In the genomic region with DNA sequence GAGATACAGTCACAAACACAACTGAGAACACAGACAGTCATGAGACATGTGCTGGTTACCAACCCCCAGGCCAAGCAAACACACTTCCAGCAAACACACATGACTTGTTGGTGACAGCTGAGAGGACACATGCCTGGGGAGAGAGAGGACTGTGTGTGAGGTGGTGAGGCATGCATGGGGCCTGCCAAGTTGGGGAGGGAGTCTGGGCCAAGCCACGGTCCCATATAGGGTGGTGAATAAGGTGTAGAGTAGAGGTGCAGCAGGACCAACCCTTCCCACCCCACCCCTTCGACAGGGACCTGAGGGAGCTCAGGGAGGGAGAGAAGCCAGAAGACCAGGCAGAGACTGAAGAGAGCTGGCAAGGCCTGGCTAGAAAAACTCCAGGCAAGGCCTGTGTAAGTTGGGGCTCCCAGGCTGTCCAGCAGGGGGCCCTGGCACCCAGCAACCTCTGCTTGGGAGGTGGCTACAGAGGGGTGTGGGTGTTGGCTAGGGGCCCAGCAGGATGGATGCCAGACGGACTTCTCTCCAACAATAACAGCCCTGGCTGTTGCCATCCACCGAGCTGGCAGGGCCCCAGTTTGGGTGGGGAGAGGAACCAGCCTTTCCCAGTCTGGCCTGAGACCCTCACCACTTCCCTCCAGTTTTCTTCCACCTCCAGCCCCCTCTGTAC, we compare ENCODE assay signal across 1 cellular context.
TF ChIP-seq lines count a peak whose summit lies in the region.

No MANE protein-coding gene starts in this region.

TF ChIP-seq in GM23338, 12 proteins besides CTCF, POLR2A, EP300 and RAD21 (continued from another document):
- TF ChIP-seq ZNF462 (CRISPR knock-in tag; IDR thresholded peaks at IDR 0.05), result no peak
